19 cellular contexts compared by ENCODE assay signal in the genomic region with DNA sequence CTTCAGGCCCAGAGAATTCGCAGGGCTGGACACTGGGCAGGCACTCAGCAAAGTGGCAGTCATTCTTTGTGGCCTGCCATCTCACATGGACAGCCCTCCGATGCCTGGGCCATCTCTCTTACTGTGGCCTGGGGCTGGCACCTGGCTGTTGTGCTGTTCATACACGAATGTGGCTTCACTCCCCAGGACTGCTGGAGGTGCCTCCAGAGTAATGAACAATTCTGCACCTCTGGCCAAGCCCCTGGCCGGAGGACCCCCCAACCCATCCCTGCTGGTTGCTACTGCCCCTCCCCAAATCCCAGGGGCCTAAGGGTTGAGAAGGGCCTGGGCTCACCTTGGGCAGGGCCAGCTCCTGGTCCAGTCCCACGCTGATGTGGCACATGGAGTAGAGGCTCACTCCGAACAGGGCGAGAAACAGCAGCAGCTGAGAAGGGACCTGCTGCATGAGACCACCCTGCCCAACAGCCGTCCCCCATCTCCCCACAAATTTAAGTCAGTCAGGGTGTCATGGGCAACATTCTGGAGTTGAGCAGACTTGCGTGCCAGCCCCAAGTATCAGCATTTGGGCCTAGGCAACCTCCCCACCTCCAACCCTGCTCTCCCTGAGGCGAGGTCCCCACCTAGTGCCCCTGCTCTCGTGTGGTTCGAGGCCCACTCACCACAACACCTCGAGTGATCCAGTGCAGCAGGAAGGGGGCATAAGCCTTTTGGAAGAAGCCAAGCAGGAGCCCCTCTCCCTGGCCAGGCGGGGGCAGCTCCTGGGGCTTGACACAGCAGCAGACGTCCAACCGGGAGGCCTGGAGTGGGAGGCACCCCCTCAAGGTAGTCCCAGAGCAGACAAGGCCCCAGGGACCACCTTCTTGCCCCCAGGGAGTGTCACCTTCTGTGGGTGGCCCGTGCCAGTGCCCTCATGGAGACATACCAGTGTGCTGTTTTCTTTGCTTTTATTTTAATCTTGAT. TPM values are rescaled to one million over a fixed set of nuclear protein-coding genes. Genes with fewer than 3 reads are reported as not detected.
DNase-seq lines count a peak whose midpoint lies in the region; ATAC-seq and TF ChIP-seq lines count a peak whose summit lies in the region.
"Had no signal": no experiment of that assay in that cellular context is flagged by ENCODE, and none has a peak within 500 bp of the region (broad histone marks: within the 10 kb centered on the region; RNA-seq: fewer than 3 reads in every experiment).

No MANE protein-coding gene starts in this region.

- no peak overlapping the region for H3K4me2 ChIP-seq in mammary epithelial cell (ENCODE audit: insufficient read depth, low read depth, low read length)
- H3K4me2 ChIP-seq: GM23338 had no signal

- no peak overlapping the region for H3K4me3 ChIP-seq in mammary epithelial cell (replicated peaks in 1 of 3; ENCODE audit: insufficient read depth in 1 of 3, low read depth in 2 of 3, low read length in 3 of 3)
- H3K4me3 ChIP-seq: GM23338, Peyer's patch had no signal

- no peaks in the 10 kb centered on the region for H3K79me2 ChIP-seq in mammary epithelial cell (ENCODE audit: insufficient read depth, low read length)

- ATAC-seq in GM18873 (IDR thresholded peaks at IDR 0.05; ENCODE audit: low FRiP score, unreplicated experiment) (no peak), HG03108 (IDR thresholded peaks at IDR 0.05; ENCODE audit: unreplicated experiment) (no peak)
- ATAC-seq: GM23338, Right ventricle myocardium inferior had no signal

- CTCF ChIA-PET in mammary epithelial cell (lab: Charles Lee; ENCODE audit: low non-redundant PET) = no interaction called here

- H3K27ac ChIP-seq in mammary epithelial cell (ENCODE audit: insufficient read depth, low read depth, low read length) = no peak overlapping the region
- H3K27ac ChIP-seq: Peyer's patch had no signal

- dilution Hi-C loops in mammary epithelial cell (cut with HindIII; ENCODE audit: low sequenced_read_pairs) = no loop called here

- no TSS peak for BruUV-seq in mammary epithelial cell (replicated peaks; lab: Mats Ljungman, UMichigan)

- no peaks in the 10 kb centered on the region for H3K27me3 ChIP-seq in mammary epithelial cell (ENCODE audit: insufficient read depth, low read length)
- H3K27me3 ChIP-seq: Peyer's patch had no signal

- in situ Hi-C loops in GM13976 (cut with MboI; ENCODE audit: low sequenced_read_pairs, unreplicated experiment) (no loop called here), mammary epithelial cell (cut with MboI; ENCODE audit: low sequenced_read_pairs in 2 of 2) (no loop called here)

- DNase-seq in AG20443 (ENCODE audit: low spot score) (peak; percentile 7), GM13976 (ENCODE audit: low spot score) (peak; percentile 35), mammary epithelial cell (no peak), mesenteric fat pad (ENCODE audit: low spot score) (peak; percentile 87), DMS 273 (lab: John Stamatoyannopoulos, UW; ENCODE audit: unreplicated experiment) (no peak), NCI-H2196 (lab: John Stamatoyannopoulos, UW; ENCODE audit: unreplicated experiment) (no peak)
- DNase-seq: C1 segment of cervical spinal cord, Karpas-422, MM.1S, NCI-H1105, NCI-H1694, NCI-H226, NCI-H524 treated with DMSO at 0.1 percent for 48 hours had no signal

- H3K9ac ChIP-seq in mammary epithelial cell (ENCODE audit: insufficient read depth, low read length) = no peak overlapping the region

- H3K9me3 ChIP-seq in mammary epithelial cell (replicated peaks; ENCODE audit: insufficient read depth, low read length) = no peaks in the 10 kb centered on the region

- H3K4me1 ChIP-seq in mammary epithelial cell (ENCODE audit: insufficient read depth, low read length) = peaks cover 4% of the 10 kb centered on the region

- no peak for TF ChIP-seq CTCF in GM13976 (IDR thresholded peaks at IDR 0.05; ENCODE audit: borderline replicate concordance, control extremely low read depth, extremely low read depth, insufficient read depth, missing control alignments)
- TF ChIP-seq CTCF in mammary epithelial cell (conservative IDR thresholded peaks at IDR 0.05 in 1 of 2, IDR thresholded peaks at IDR 0.05 in 1 of 2; ENCODE audit: extremely low read depth in 1 of 2, insufficient read depth in 1 of 2, low read depth in 1 of 2, low read length in 2 of 2) = no peak

- H4K20me1 ChIP-seq in mammary epithelial cell (ENCODE audit: insufficient read depth, low read length) = no peaks in the 10 kb centered on the region

- no peaks in the 10 kb centered on the region for H3K36me3 ChIP-seq in mammary epithelial cell (ENCODE audit: insufficient read depth, low read length)
- H3K36me3 ChIP-seq: Peyer's patch had no signal

- intact Hi-C loops in mammary epithelial cell (cut with micrococcal nuclease) = no loop called here

- WGBS in mammary epithelial cell (ENCODE audit: low coverage, missing lambda C conversion rate) = 88% methylated on average over 14 of the region's 17 CpGs

- H2AFZ ChIP-seq in mammary epithelial cell (ENCODE audit: low read depth, low read length) = peak overlapping the region; percentile 5
- H2AFZ ChIP-seq: GM23338 had no signal

RNA-seq across cellular contexts. Expression of a gene that starts 9.4 kb away (rescaled TPM):
- not detected for total RNA-seq in mammary epithelial cell
- not detected for polyA plus RNA-seq in mammary epithelial cell
- not detected for polyA minus RNA-seq in mammary epithelial cell
- 0.29 TPM for total RNA-seq in mesenteric fat pad
- total RNA-seq: A172, GM23338 had no signal

RNA-seq across cellular contexts. Expression of a gene that starts 41.2 kb away (rescaled TPM):
- total RNA-seq in mammary epithelial cell (100 to 1,000 TPM in 1 of 2 donors, 10 to 100 TPM in 1; 77.2 to 122 TPM), mesenteric fat pad (68.9 TPM)
- polyA plus RNA-seq in mammary epithelial cell = 48.3 TPM
- polyA minus RNA-seq in mammary epithelial cell = 154 TPM

RNA-seq across cellular contexts. Expression of a gene that starts 42.0 kb away (rescaled TPM):
- total RNA-seq in mammary epithelial cell = 10 to 100 TPM; 51.3 to 85.8 TPM
- 78.1 TPM for polyA plus RNA-seq in mammary epithelial cell
- 87.3 TPM for polyA minus RNA-seq in mammary epithelial cell
- 64.1 TPM for total RNA-seq in mesenteric fat pad

RNA-seq across cellular contexts. Expression of a gene that starts 50.3 kb away (rescaled TPM):
- 10 to 100 TPM; 48.2 to 87.9 TPM for total RNA-seq in mammary epithelial cell
- 61.8 TPM for polyA plus RNA-seq in mammary epithelial cell
- 37.2 TPM for polyA minus RNA-seq in mammary epithelial cell
- total RNA-seq in mesenteric fat pad = 56.3 TPM

Comparison
In these comparisons a context has a peak if more than half of its experiments do, and no peak if none do; other contexts are left out.
1. DNase-seq: peak in AG20443 (single experiment), GM13976 (single experiment) and mesenteric fat pad (single experiment); none in mammary epithelial cell (single experiment), DMS 273 (single experiment) and NCI-H2196 (single experiment).